ENCODE assay signal across 18 cellular contexts in the genomic region with DNA sequence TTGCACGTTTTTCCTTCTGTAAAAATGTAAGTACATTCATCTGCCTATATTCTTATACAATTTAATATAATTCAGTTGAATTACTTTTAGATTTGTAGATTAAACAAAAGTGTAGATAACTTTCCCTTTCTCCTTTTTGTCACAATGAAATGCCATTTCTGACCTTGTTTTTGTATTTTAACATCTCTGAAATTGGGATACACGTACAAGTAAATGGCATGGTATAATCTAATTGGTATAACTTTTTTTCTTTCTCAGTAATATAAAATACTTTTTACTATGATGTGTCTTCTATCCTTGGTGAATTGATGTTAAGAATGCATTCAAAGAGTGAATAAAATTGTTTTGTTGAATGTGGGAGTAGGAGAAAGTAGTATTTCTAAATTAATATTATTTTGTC.
DNase-seq lines count a peak whose midpoint lies in the region; FAIRE-seq and TF ChIP-seq lines count a peak whose summit lies in the region.
"Had no signal": no experiment of that assay in that cellular context is flagged by ENCODE, and none has a peak within 500 bp of the region (broad histone marks: within the 10 kb centered on the region; RNA-seq: fewer than 3 reads in every experiment).

No MANE protein-coding gene starts in this region.

- H3K27ac ChIP-seq in HEK293 (ENCODE audit: extremely low read depth, low read depth, low read length) (no peak overlapping the region), trophoblast cell (ENCODE audit: low read depth, low read length) (no peak overlapping the region)

- no peak overlapping the region for H2AK5ac ChIP-seq in trophoblast cell (ENCODE audit: low read length)

- no peak overlapping the region for H4K12ac ChIP-seq in trophoblast cell (ENCODE audit: low read depth, low read length)

- no peak overlapping the region for H2AFZ ChIP-seq in trophoblast cell (ENCODE audit: insufficient read depth, low read length, poor library complexity)

- no peaks in the 10 kb centered on the region for H3K27me3 ChIP-seq in trophoblast cell (ENCODE audit: insufficient read depth, low read length)
- H3K27me3 ChIP-seq: BE2C had no signal

- no peak overlapping the region for H4K8ac ChIP-seq in trophoblast cell (ENCODE audit: low read depth, low read length)

- H3K9ac ChIP-seq in trophoblast cell (ENCODE audit: low read length) = no peak overlapping the region

- no peak overlapping the region for H2BK120ac ChIP-seq in trophoblast cell (ENCODE audit: insufficient read depth, low read length, poor library complexity)

- no peak for TF ChIP-seq CTCF in HEK293 (tag by site-specific recombination; IDR thresholded peaks at IDR 0.05)

- no peak overlapping the region for H3K14ac ChIP-seq in trophoblast cell (ENCODE audit: low read length)

- FAIRE-seq in colon (lab: Jason Lieb, UNC) (peak; percentile 33), islet of Langerhans (lab: Jason Lieb, UNC) (peak; percentile 61)
- FAIRE-seq: D721Med, GM12892, GM18507, HepG2 had no signal

- peaks cover 0 to 22% of the 10 kb centered on the region in 2 experiments; a peak in 2 of 3 replicates for H3K36me3 ChIP-seq in HEK293 (ENCODE audit: control insufficient read depth in 2 of 2, insufficient read depth in 1 of 2, low read length in 2 of 2)
- peaks cover 4 to 5% of the 10 kb centered on the region in 2 experiments for H3K36me3 ChIP-seq in trophoblast cell (ENCODE audit: control insufficient read depth in 1 of 2, insufficient read depth in 2 of 2, low read length in 2 of 2)

- H3K79me2 ChIP-seq in trophoblast cell (ENCODE audit: control insufficient read depth, insufficient read depth, low read length, poor library complexity) = peaks cover 3% of the 10 kb centered on the region

- no CpG with 5 or more reads among the region's 2 CpGs for WGBS in trophoblast cell (ENCODE audit: extremely low coverage, insufficient coverage, insufficient read length)

- H3K4me2 ChIP-seq in trophoblast cell (ENCODE audit: low read length) = no peak overlapping the region

- peaks cover 10% of the 10 kb centered on the region for H3K79me1 ChIP-seq in trophoblast cell (ENCODE audit: low read length)

- DNase-seq in T1000 (lab: John Stamatoyannopoulos, UW) = no peak
- no peak for DNase-seq in trophoblast cell
- no peak for DNase-seq in COLO829 (ENCODE audit: low spot score)
- DNase-seq: ACHN; BE2C; C1 segment of cervical spinal cord; Caco-2; CD4-positive, CD25-positive, alpha-beta regulatory T cell; CD8-positive, alpha-beta memory T cell; GOT3; H7 had no signal

- no peak overlapping the region for H2BK5ac ChIP-seq in trophoblast cell (ENCODE audit: low read depth, low read length, poor library complexity)

- H3K18ac ChIP-seq in trophoblast cell (ENCODE audit: low read length) = no peak overlapping the region

- no peak overlapping the region for H4K91ac ChIP-seq in trophoblast cell (ENCODE audit: low read depth, low read length)

- H3K9me3 ChIP-seq in HEK293 (ENCODE audit: control insufficient read depth, insufficient read depth, low read depth, low read length) (no peaks in the 10 kb centered on the region; the same call in 1 of the 2 replicates), trophoblast cell (ENCODE audit: insufficient read depth, low read depth, low read length) (peaks cover 5% of the 10 kb centered on the region)
- H3K9me3 ChIP-seq: BE2C, Caco-2 had no signal

- POLR2A ChIA-PET in HEK293 (lab: Yijun Ruan, JAX) = no interaction called here

- CTCF ChIA-PET in HEK293 (lab: Yijun Ruan, JAX) = no interaction called here

- H2BK12ac ChIP-seq in trophoblast cell (ENCODE audit: low read length) = no peak overlapping the region

- H3K4ac ChIP-seq in trophoblast cell (ENCODE audit: low read depth, low read length) = no peak overlapping the region

- H3K23ac ChIP-seq in trophoblast cell (ENCODE audit: low read length) = no peak overlapping the region

- no peak overlapping the region for H3K4me3 ChIP-seq in HEK293 (ENCODE audit: low read depth, low read length)
- no peak overlapping the region for H3K4me3 ChIP-seq in trophoblast cell (ENCODE audit: low read depth, low read length)

- peaks cover 14% of the 10 kb centered on the region for H3K4me1 ChIP-seq in HEK293 (ENCODE audit: control insufficient read depth, insufficient read depth, low read length)
- peaks cover 9 to 10% of the 10 kb centered on the region in 2 experiments for H3K4me1 ChIP-seq in trophoblast cell (ENCODE audit: control insufficient read depth in 1 of 2, insufficient read depth in 2 of 2, low read length in 2 of 2)
- H3K4me1 ChIP-seq: Caco-2 had no signal

TF ChIP-seq in HEK293, 187 proteins besides CTCF, POLR2A, EP300 and RAD21 (continues in another document):
- TF ChIP-seq ZNF24 (tag by site-specific recombination; IDR thresholded peaks at IDR 0.05) (0 out of 2 replicates have a peak, but pooled peaks have one; percentile 4), GLI4 (tag by site-specific recombination; IDR thresholded peaks at IDR 0.05) (no peak), ZNF624 (tag by site-specific recombination; IDR thresholded peaks at IDR 0.05) (no peak), KLF10 (tag by site-specific recombination; IDR thresholded peaks at IDR 0.05) (no peak), ZNF174 (tag by site-specific recombination; IDR thresholded peaks at IDR 0.05) (no peak), SP2 (tag by site-specific recombination; IDR thresholded peaks at IDR 0.05) (no peak), ZNF654 (tag by site-specific recombination; IDR thresholded peaks at IDR 0.05; ENCODE audit: low read depth) (no peak), SP3 (tag by site-specific recombination; IDR thresholded peaks at IDR 0.05) (no peak), ZNF140 (tag by site-specific recombination; IDR thresholded peaks at IDR 0.05) (no peak), ZNF2 (tag by site-specific recombination; IDR thresholded peaks at IDR 0.05) (no peak), ZSCAN30 (tag by site-specific recombination; IDR thresholded peaks at IDR 0.05) (no peak), ZNF416 (tag by site-specific recombination; IDR thresholded peaks at IDR 0.05) (no peak), ZBTB8A (tag by site-specific recombination; IDR thresholded peaks at IDR 0.05) (0 out of 2 replicates have a peak, but pooled peaks have one; percentile 7), ZNF571 (tag by site-specific recombination; IDR thresholded peaks at IDR 0.05) (no peak), ZNF544 (tag by site-specific recombination; IDR thresholded peaks at IDR 0.05) (no peak), ZBTB21 (tag by site-specific recombination; IDR thresholded peaks at IDR 0.05) (no peak), ZNF146 (tag by site-specific recombination; IDR thresholded peaks at IDR 0.05) (no peak), ZNF600 (tag by site-specific recombination; IDR thresholded peaks at IDR 0.05) (no peak)
- TF ChIP-seq, protein P1, sequence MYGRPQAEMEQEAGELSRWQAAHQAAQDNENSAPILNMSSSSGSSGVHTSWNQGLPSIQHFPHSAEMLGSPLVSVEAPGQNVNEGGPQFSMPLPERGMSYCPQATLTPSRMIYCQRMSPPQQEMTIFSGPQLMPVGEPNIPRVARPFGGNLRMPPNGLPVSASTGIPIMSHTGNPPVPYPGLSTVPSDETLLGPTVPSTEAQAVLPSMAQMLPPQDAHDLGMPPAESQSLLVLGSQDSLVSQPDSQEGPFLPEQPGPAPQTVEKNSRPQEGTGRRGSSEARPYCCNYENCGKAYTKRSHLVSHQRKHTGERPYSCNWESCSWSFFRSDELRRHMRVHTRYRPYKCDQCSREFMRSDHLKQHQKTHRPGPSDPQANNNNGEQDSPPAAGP (tag by site-specific recombination; IDR thresholded peaks at IDR 0.05) = no peak
- TF ChIP-seq, protein P2, sequence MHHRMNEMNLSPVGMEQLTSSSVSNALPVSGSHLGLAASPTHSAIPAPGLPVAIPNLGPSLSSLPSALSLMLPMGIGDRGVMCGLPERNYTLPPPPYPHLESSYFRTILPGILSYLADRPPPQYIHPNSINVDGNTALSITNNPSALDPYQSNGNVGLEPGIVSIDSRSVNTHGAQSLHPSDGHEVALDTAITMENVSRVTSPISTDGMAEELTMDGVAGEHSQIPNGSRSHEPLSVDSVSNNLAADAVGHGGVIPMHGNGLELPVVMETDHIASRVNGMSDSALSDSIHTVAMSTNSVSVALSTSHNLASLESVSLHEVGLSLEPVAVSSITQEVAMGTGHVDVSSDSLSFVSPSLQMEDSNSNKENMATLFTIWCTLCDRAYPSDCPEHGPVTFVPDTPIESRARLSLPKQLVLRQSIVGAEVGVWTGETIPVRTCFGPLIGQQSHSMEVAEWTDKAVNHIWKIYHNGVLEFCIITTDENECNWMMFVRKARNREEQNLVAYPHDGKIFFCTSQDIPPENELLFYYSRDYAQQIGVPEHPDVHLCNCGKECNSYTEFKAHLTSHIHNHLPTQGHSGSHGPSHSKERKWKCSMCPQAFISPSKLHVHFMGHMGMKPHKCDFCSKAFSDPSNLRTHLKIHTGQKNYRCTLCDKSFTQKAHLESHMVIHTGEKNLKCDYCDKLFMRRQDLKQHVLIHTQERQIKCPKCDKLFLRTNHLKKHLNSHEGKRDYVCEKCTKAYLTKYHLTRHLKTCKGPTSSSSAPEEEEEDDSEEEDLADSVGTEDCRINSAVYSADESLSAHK (tag by site-specific recombination; IDR thresholded peaks at IDR 0.05) = no peak
- TF ChIP-seq, protein P3, sequence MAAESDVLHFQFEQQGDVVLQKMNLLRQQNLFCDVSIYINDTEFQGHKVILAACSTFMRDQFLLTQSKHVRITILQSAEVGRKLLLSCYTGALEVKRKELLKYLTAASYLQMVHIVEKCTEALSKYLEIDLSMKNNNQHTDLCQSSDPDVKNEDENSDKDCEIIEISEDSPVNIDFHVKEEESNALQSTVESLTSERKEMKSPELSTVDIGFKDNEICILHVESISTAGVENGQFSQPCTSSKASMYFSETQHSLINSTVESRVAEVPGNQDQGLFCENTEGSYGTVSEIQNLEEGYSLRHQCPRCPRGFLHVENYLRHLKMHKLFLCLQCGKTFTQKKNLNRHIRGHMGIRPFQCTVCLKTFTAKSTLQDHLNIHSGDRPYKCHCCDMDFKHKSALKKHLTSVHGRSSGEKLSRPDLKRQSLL (tag by site-specific recombination; IDR thresholded peaks at IDR 0.05) = no peak
- TF ChIP-seq, protein P4, sequence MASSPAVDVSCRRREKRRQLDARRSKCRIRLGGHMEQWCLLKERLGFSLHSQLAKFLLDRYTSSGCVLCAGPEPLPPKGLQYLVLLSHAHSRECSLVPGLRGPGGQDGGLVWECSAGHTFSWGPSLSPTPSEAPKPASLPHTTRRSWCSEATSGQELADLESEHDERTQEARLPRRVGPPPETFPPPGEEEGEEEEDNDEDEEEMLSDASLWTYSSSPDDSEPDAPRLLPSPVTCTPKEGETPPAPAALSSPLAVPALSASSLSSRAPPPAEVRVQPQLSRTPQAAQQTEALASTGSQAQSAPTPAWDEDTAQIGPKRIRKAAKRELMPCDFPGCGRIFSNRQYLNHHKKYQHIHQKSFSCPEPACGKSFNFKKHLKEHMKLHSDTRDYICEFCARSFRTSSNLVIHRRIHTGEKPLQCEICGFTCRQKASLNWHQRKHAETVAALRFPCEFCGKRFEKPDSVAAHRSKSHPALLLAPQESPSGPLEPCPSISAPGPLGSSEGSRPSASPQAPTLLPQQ (tag by site-specific recombination; IDR thresholded peaks at IDR 0.05) = no peak
